1 cellular context compared by ENCODE assay signal in genomic region chr11:46369458-46370152, GRCh38.
TF ChIP-seq lines count a peak whose summit lies in the region.

No MANE protein-coding gene starts in this region.

TF ChIP-seq in HepG2, 621 proteins besides CTCF, POLR2A, EP300 and RAD21 (continued from another document and continues in another):
- TF ChIP-seq ZBTB34 (CRISPR knock-in tag; IDR thresholded peaks at IDR 0.05), result 0 out of 2 replicates have a peak, but pooled peaks have one; percentile 49
- TF ChIP-seq PHB2 (IDR thresholded peaks at IDR 0.05; ENCODE audit: partially characterized antibody), result no peak
- 0 out of 4 replicates have a peak, but pooled peaks of 1 of the 2 experiments have one; percentile 57 for TF ChIP-seq HMGXB4 (CRISPR knock-in tag; IDR thresholded peaks at IDR 0.05; ENCODE audit: borderline replicate concordance in 1 of 2, low read depth in 1 of 2)
- no peak for TF ChIP-seq ERF (CRISPR knock-in tag; IDR thresholded peaks at IDR 0.05)
- TF ChIP-seq ZNF678 (CRISPR knock-in tag; IDR thresholded peaks at IDR 0.05), result no peak
- TF ChIP-seq ZNF496 (CRISPR knock-in tag; IDR thresholded peaks at IDR 0.05; ENCODE audit: insufficient replicate concordance), result no peak
- no peak for TF ChIP-seq HOXA3 (CRISPR knock-in tag; IDR thresholded peaks at IDR 0.05)
- peak; percentile 81 for TF ChIP-seq ZBTB38 (CRISPR knock-in tag; IDR thresholded peaks at IDR 0.05)
- no peak for TF ChIP-seq TIGD3 (CRISPR knock-in tag; IDR thresholded peaks at IDR 0.05; ENCODE audit: borderline replicate concordance)
- TF ChIP-seq, protein P1, sequence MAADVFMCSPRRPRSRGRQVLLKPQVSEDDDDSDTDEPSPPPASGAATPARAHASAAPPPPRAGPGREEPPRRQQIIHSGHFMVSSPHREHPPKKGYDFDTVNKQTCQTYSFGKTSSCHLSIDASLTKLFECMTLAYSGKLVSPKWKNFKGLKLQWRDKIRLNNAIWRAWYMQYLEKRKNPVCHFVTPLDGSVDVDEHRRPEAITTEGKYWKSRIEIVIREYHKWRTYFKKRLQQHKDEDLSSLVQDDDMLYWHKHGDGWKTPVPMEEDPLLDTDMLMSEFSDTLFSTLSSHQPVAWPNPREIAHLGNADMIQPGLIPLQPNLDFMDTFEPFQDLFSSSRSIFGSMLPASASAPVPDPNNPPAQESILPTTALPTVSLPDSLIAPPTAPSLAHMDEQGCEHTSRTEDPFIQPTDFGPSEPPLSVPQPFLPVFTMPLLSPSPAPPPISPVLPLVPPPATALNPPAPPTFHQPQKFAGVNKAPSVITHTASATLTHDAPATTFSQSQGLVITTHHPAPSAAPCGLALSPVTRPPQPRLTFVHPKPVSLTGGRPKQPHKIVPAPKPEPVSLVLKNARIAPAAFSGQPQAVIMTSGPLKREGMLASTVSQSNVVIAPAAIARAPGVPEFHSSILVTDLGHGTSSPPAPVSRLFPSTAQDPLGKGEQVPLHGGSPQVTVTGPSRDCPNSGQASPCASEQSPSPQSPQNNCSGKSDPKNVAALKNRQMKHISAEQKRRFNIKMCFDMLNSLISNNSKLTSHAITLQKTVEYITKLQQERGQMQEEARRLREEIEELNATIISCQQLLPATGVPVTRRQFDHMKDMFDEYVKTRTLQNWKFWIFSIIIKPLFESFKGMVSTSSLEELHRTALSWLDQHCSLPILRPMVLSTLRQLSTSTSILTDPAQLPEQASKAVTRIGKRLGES (CRISPR knock-in tag; IDR thresholded peaks at IDR 0.05; ENCODE audit: borderline replicate concordance), result no peak
- TF ChIP-seq, protein P2, sequence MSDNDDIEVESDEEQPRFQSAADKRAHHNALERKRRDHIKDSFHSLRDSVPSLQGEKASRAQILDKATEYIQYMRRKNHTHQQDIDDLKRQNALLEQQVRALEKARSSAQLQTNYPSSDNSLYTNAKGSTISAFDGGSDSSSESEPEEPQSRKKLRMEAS (IDR thresholded peaks at IDR 0.05), result 0 out of 2 replicates have a peak, but pooled peaks have one; percentile 28
- no peak for TF ChIP-seq MIXL1 (CRISPR knock-in tag; IDR thresholded peaks at IDR 0.05)
- no peak for TF ChIP-seq ZNF296 (CRISPR knock-in tag; conservative IDR thresholded peaks at IDR 0.05)
- TF ChIP-seq ZNF142 (CRISPR knock-in tag; IDR thresholded peaks at IDR 0.05), result no peak
- TF ChIP-seq, protein P3, sequence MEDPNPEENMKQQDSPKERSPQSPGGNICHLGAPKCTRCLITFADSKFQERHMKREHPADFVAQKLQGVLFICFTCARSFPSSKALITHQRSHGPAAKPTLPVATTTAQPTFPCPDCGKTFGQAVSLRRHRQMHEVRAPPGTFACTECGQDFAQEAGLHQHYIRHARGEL (CRISPR knock-in tag; IDR thresholded peaks at IDR 0.05), result no peak
- TF ChIP-seq ZNF264 (CRISPR knock-in tag; IDR thresholded peaks at IDR 0.05), result no peak
- TF ChIP-seq ZNF12 (CRISPR knock-in tag; IDR thresholded peaks at IDR 0.05), result no peak
- no peak for TF ChIP-seq RFX3 (CRISPR knock-in tag; IDR thresholded peaks at IDR 0.05)
- TF ChIP-seq ZBTB3 (CRISPR knock-in tag; IDR thresholded peaks at IDR 0.05; ENCODE audit: borderline replicate concordance, low read depth), result no peak
- TF ChIP-seq SMC3 (IDR thresholded peaks at IDR 0.05; ENCODE audit: low read length), result peak; percentile 20; the same call in 1 of the 2 replicates
- TF ChIP-seq HNF1A (IDR thresholded peaks at IDR 0.05; ENCODE audit: low read depth), result no peak
- no peak for TF ChIP-seq HNF1A (CRISPR knock-in tag; IDR thresholded peaks at IDR 0.05; ENCODE audit: borderline replicate concordance)
- TF ChIP-seq SIN3B (IDR thresholded peaks at IDR 0.05; ENCODE audit: low read length), result no peak
- TF ChIP-seq ZNF563 (CRISPR knock-in tag; IDR thresholded peaks at IDR 0.05), result no peak
- TF ChIP-seq CBX5 (CRISPR knock-in tag; IDR thresholded peaks at IDR 0.05; ENCODE audit: borderline replicate concordance), result no peak
- no peak for TF ChIP-seq ZNF841 (CRISPR knock-in tag; IDR thresholded peaks at IDR 0.05; ENCODE audit: borderline replicate concordance)
- TF ChIP-seq SETDB1 (CRISPR knock-in tag; IDR thresholded peaks at IDR 0.05; ENCODE audit: borderline replicate concordance), result no peak
- no peak for TF ChIP-seq ZNF10 (CRISPR knock-in tag; IDR thresholded peaks at IDR 0.05; ENCODE audit: borderline replicate concordance, low read depth)
- no peak for TF ChIP-seq ZNF629 (CRISPR knock-in tag; conservative IDR thresholded peaks at IDR 0.05)
- no peak for TF ChIP-seq U2AF1 (optimal IDR thresholded peaks at IDR 0.05; ENCODE audit: low read depth, low read length)
- TF ChIP-seq SIN3A (IDR thresholded peaks at IDR 0.05; ENCODE audit: borderline replicate concordance, low read depth, low read length), result no peak
- no peak for TF ChIP-seq ZBTB44 (CRISPR knock-in tag; IDR thresholded peaks at IDR 0.05)
- TF ChIP-seq TBX2 (CRISPR knock-in tag; IDR thresholded peaks at IDR 0.05; ENCODE audit: borderline replicate concordance), result no peak; the same call in 1 of the 2 replicates
- TF ChIP-seq MAZ (IDR thresholded peaks at IDR 0.05; ENCODE audit: borderline replicate concordance, low read depth, low read length), result no peak
- TF ChIP-seq MAZ (CRISPR knock-in tag; IDR thresholded peaks at IDR 0.05; ENCODE audit: low read depth), result no peak
- TF ChIP-seq, protein P4, sequence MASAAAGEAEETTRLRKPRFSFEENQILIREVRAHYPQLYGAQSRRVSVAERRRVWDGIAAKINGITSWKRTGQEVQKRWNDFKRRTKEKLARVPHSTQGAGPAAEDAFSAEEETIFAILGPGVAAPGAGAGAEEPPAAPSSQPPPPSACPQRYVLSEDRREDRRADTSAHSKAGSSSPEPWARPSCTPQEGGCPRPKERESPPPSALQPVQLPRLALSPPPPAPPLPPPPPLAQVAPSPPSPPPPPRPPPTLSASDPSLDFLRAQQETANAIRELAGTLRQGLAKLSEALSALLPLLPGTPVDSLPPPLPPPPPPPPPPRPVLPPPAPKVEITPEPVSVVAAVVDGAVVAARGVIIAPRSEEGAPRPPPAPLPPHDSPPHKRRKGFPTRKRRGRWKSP (CRISPR knock-in tag; IDR thresholded peaks at IDR 0.05), result no peak
- TF ChIP-seq GABPB1 (CRISPR knock-in tag; IDR thresholded peaks at IDR 0.05), result peak; percentile 15; the same call in 1 of the 2 replicates
- TF ChIP-seq PPARG (CRISPR knock-in tag; conservative IDR thresholded peaks at IDR 0.05), result no peak
